Comparison of ENCODE assay signal across 1 cellular context in genomic region chr3:38644662-38645053, GRCh38.
TF ChIP-seq lines count a peak whose summit lies in the region.

No MANE protein-coding gene starts in this region.

TF ChIP-seq in SK-N-SH treated with all-trans-retinoic acid at 6 μM for 48 hours, 23 proteins besides CTCF, POLR2A, EP300 and RAD21 (continued from another document):
- TF ChIP-seq PATZ1 (CRISPR knock-in tag; IDR thresholded peaks at IDR 0.05; ENCODE audit: borderline replicate concordance) (no peak), TCF4 (CRISPR knock-in tag; IDR thresholded peaks at IDR 0.05; ENCODE audit: borderline replicate concordance) (no peak)
